In the genomic region with DNA sequence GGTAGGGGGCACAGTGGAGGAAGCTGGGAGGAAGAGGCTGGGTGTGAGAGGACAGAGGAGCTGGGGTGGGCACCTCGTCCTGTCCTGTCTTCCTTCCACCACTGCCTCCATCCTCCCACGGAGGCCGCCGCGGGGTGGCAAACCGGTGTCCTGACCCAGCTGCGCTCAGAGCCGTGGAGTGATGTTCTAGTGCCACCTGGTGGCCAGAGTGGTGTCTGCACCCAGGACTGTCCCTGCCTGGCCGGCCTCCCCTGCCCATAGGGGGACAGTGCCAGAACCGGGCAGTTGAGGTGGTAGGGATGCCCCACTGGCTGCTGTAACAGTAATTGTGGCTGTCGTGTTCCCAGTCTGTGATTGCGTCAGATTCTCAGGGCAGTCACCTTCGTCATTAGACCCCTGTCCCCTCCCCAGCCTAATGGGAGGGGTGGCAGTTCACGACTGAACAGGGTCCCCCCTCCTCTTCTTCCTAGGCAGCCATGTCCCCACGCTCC, we compare ENCODE assay signal across 8 cellular contexts. TPM values are rescaled to one million over a fixed set of nuclear protein-coding genes. Genes with fewer than 3 reads are reported as not detected.
A peak's percentile ranks its signal among the peaks of the same experiment; 100 is the strongest.
DNase-seq lines count a peak whose midpoint lies in the region; ATAC-seq lines count a peak whose summit lies in the region.

No MANE protein-coding gene starts in this region.

- CTCF ChIA-PET in activated CD4-positive, alpha-beta memory T cell treated with anti-CD3 and anti-CD28 coated beads for 36 hours (lab: Charles Lee): interaction anchor here (0.5 to 11.2 kb wide), 17 partner anchors 12 to 334 kb away, joined by 3 to 289 read pairs (median 5); a partner anchor contains a TSS

- no peak overlapping the region for H3K4me3 Mint-ChIP-seq in activated CD4-positive, alpha-beta memory T cell treated with anti-CD3 and anti-CD28 coated beads for 36 hours

- peak overlapping the region; percentile 33 for H3K27ac Mint-ChIP-seq in activated CD4-positive, alpha-beta memory T cell treated with anti-CD3 and anti-CD28 coated beads for 36 hours

- peaks cover 2% of the 10 kb centered on the region for H3K36me3 Mint-ChIP-seq in activated CD4-positive, alpha-beta memory T cell treated with anti-CD3 and anti-CD28 coated beads for 36 hours

- POLR2A ChIA-PET in activated CD4-positive, alpha-beta memory T cell treated with anti-CD3 and anti-CD28 coated beads for 36 hours (lab: Charles Lee): interaction anchor here (0.5 to 1.0 kb wide), 2 partner anchors 50 to 59 kb away, joined by 3 to 8 read pairs; no protein-coding TSS in a partner anchor

- no peaks in the 10 kb centered on the region for H3K27me3 Mint-ChIP-seq in activated CD4-positive, alpha-beta memory T cell treated with anti-CD3 and anti-CD28 coated beads for 36 hours

- peak; percentile 93 for DNase-seq in D341Med (ENCODE audit: low spot score)
- peak; percentile 91 for DNase-seq in NCI-H82 (lab: John Stamatoyannopoulos, UW)
- DNase-seq in activated CD4-positive, alpha-beta memory T cell treated with anti-CD3 and anti-CD28 coated beads for 36 hours: peak; percentile 92
- peak; percentile 86 for DNase-seq in dermis blood vessel endothelial cell
- DNase-seq in lung microvascular endothelial cell (ENCODE audit: low read depth in 2 of 2): peak; percentile 71 to 82
- DNase-seq in stimulated activated CD8-positive, alpha-beta memory T cell treated with anti-CD3 and anti-CD28 coated beads, Interleukin-15, amount 100 ng/mL, for 24 hours (ENCODE audit: low read depth): peak; percentile 78

- intact Hi-C loops in activated CD4-positive, alpha-beta memory T cell treated with anti-CD3 and anti-CD28 coated beads for 36 hours (cut with micrococcal nuclease): loop anchor here (1.0 to 2.0 kb wide), 2 partner anchors 50 to 59 kb away; no protein-coding TSS in a partner anchor

- H3K9me3 Mint-ChIP-seq in activated CD4-positive, alpha-beta memory T cell treated with anti-CD3 and anti-CD28 coated beads for 36 hours: no peaks in the 10 kb centered on the region

- ATAC-seq in HG02870 (IDR thresholded peaks at IDR 0.05; ENCODE audit: unreplicated experiment) (peak; percentile 56), GM18517 (IDR thresholded peaks at IDR 0.05; ENCODE audit: unreplicated experiment) (no peak)

- H3K4me1 Mint-ChIP-seq in activated CD4-positive, alpha-beta memory T cell treated with anti-CD3 and anti-CD28 coated beads for 36 hours (ENCODE audit: low read depth): peaks cover 16% of the 10 kb centered on the region

RNA-seq across cellular contexts. Expression of a gene that starts 11.1 kb away (rescaled TPM):
- 10 to 100 TPM; 28.2 to 28.6 TPM for total RNA-seq in activated CD4-positive, alpha-beta memory T cell treated with anti-CD3 and anti-CD28 coated beads for 36 hours
- total RNA-seq in dermis blood vessel endothelial cell (68.7 and 107 TPM in 2 replicates), lung microvascular endothelial cell (42.5 and 115 TPM in 2 replicates)

RNA-seq across cellular contexts. Expression of a gene that starts 30.0 kb away (rescaled TPM):
- under 1 TPM in 1 of 2 experiments, not detected in 1; 0.24 TPM for total RNA-seq in activated CD4-positive, alpha-beta memory T cell treated with anti-CD3 and anti-CD28 coated beads for 36 hours
- under 0.01 and 0.42 TPM in 2 replicates for total RNA-seq in dermis blood vessel endothelial cell
- under 0.01 and 0.22 TPM in 2 replicates for total RNA-seq in lung microvascular endothelial cell
